12 cellular contexts compared by ENCODE assay signal in genomic region chr5:133142782-133143181, GRCh38.
DNase-seq lines count a peak whose midpoint lies in the region; ATAC-seq and TF ChIP-seq lines count a peak whose summit lies in the region.
"Had no signal": no experiment of that assay in that cellular context is flagged by ENCODE, and none has a peak within 500 bp of the region (broad histone marks: within the 10 kb centered on the region; RNA-seq: fewer than 3 reads in every experiment).

No MANE protein-coding gene starts in this region.

- H3K4me1 ChIP-seq in foreskin keratinocyte = no peaks in the 10 kb centered on the region
- H3K4me1 ChIP-seq: HAP-1 had no signal

- H3K27ac Mint-ChIP-seq in activated CD8-positive, alpha-beta memory T cell treated with anti-CD3 and anti-CD28 coated beads, Interleukin-2, amount 10 ng/mL, durations not matched to agents 7 days and 5 days = no peak overlapping the region
- no peak overlapping the region for H3K27ac Mint-ChIP-seq in stimulated activated naive B cell treated with anti-CD40 and anti-IgM and Interleukin-4, amounts not matched to agents 10 μg/mL and 1 μg/mL and 100 μg/mL, for 72 hours
- H3K27ac Mint-ChIP-seq: B cell; CD8-positive, alpha-beta T cell had no signal

- peaks cover 4% of the 10 kb centered on the region for H3K27me3 Mint-ChIP-seq in activated CD8-positive, alpha-beta memory T cell treated with anti-CD3 and anti-CD28 coated beads, Interleukin-2, amount 10 ng/mL, durations not matched to agents 7 days and 5 days
- H3K27me3 Mint-ChIP-seq in stimulated activated naive B cell treated with anti-CD40 and anti-IgM and Interleukin-4, amounts not matched to agents 10 μg/mL and 1 μg/mL and 100 μg/mL, for 72 hours = peaks cover 18 to 20% of the 10 kb centered on the region in 2 donors

- H3K27ac ChIP-seq in coronary artery (no peak overlapping the region), foreskin keratinocyte (no peak overlapping the region)
- H3K27ac ChIP-seq: BLaER1 treated with 17β-estradiol and CSF1 and Interleukin-3, amounts not matched to agents 10 nM and 100 nM; GM23248 had no signal

- H3K4me1 Mint-ChIP-seq in activated CD8-positive, alpha-beta memory T cell treated with anti-CD3 and anti-CD28 coated beads, Interleukin-2, amount 10 ng/mL, durations not matched to agents 7 days and 5 days = peaks cover 1% of the 10 kb centered on the region
- H3K4me1 Mint-ChIP-seq in stimulated activated naive B cell treated with anti-CD40 and anti-IgM and Interleukin-4, amounts not matched to agents 10 μg/mL and 1 μg/mL and 100 μg/mL, for 72 hours = peaks cover 14 to 15% of the 10 kb centered on the region in 2 donors
- H3K4me1 Mint-ChIP-seq: B cell had no signal

- TF ChIP-seq CTCF in coronary artery (IDR thresholded peaks at IDR 0.05) (no peak), foreskin keratinocyte (conservative IDR thresholded peaks at IDR 0.05) (no peak)

- no peak for ATAC-seq in activated CD8-positive, alpha-beta memory T cell treated with anti-CD3 and anti-CD28 coated beads, Interleukin-2, amount 10 ng/mL, durations not matched to agents 7 days and 5 days
- peak; percentile 34 for ATAC-seq in foreskin keratinocyte
- no peak for ATAC-seq in stimulated activated naive B cell treated with anti-CD40 and anti-IgM and Interleukin-4, amounts not matched to agents 10 μg/mL and 1 μg/mL and 100 μg/mL, for 72 hours (replicated peaks)
- ATAC-seq: CD8-positive, alpha-beta T cell had no signal

- no peak overlapping the region for H3K4me3 Mint-ChIP-seq in activated CD8-positive, alpha-beta memory T cell treated with anti-CD3 and anti-CD28 coated beads, Interleukin-2, amount 10 ng/mL, durations not matched to agents 7 days and 5 days
- no peak overlapping the region for H3K4me3 Mint-ChIP-seq in stimulated activated naive B cell treated with anti-CD40 and anti-IgM and Interleukin-4, amounts not matched to agents 10 μg/mL and 1 μg/mL and 100 μg/mL, for 72 hours
- H3K4me3 Mint-ChIP-seq: B cell; CD8-positive, alpha-beta T cell had no signal

- H3K9me3 Mint-ChIP-seq in activated CD8-positive, alpha-beta memory T cell treated with anti-CD3 and anti-CD28 coated beads, Interleukin-2, amount 10 ng/mL, durations not matched to agents 7 days and 5 days (ENCODE audit: low read depth) = no peaks in the 10 kb centered on the region
- H3K9me3 Mint-ChIP-seq in stimulated activated naive B cell treated with anti-CD40 and anti-IgM and Interleukin-4, amounts not matched to agents 10 μg/mL and 1 μg/mL and 100 μg/mL, for 72 hours = peaks cover 12 to 15% of the 10 kb centered on the region in 2 donors
- H3K9me3 Mint-ChIP-seq: CD8-positive, alpha-beta T cell had no signal

- H3K36me3 Mint-ChIP-seq in activated CD8-positive, alpha-beta memory T cell treated with anti-CD3 and anti-CD28 coated beads, Interleukin-2, amount 10 ng/mL, durations not matched to agents 7 days and 5 days = no peaks in the 10 kb centered on the region
- peaks cover 14 to 15% of the 10 kb centered on the region in 2 donors for H3K36me3 Mint-ChIP-seq in stimulated activated naive B cell treated with anti-CD40 and anti-IgM and Interleukin-4, amounts not matched to agents 10 μg/mL and 1 μg/mL and 100 μg/mL, for 72 hours
- H3K36me3 Mint-ChIP-seq: CD8-positive, alpha-beta T cell had no signal

- H3K4me3 ChIP-seq in coronary artery = no peak overlapping the region
- H3K4me3 ChIP-seq: BLaER1 treated with 17β-estradiol and CSF1 and Interleukin-3, amounts not matched to agents 10 nM and 100 nM; GM23248; HAP-1 had no signal

- DNase-seq in activated CD8-positive, alpha-beta memory T cell treated with anti-CD3 and anti-CD28 coated beads, Interleukin-2, amount 50 U/mL, for 48 hours = peak; percentile 4
- no peak for DNase-seq in activated CD8-positive, alpha-beta memory T cell treated with anti-CD3 and anti-CD28 coated beads, Interleukin-2, amount 10 ng/mL, durations not matched to agents 7 days and 5 days
- peak; percentile 59 for DNase-seq in coronary artery (ENCODE audit: low spot score)
- DNase-seq in foreskin keratinocyte = peak in 1 of 2 donors; percentile 26
- DNase-seq in stimulated activated naive B cell treated with anti-CD40 and anti-IgM and Interleukin-4, amounts not matched to agents 10 μg/mL and 1 μg/mL and 100 μg/mL, for 72 hours = no peak
- no peak for DNase-seq in cerebellum (ENCODE audit: low spot score)
- DNase-seq: Calu3; CD8-positive, alpha-beta T cell; GM23248 had no signal

- CTCF ChIA-PET in activated CD8-positive, alpha-beta memory T cell treated with anti-CD3 and anti-CD28 coated beads, Interleukin-2, amount 10 ng/mL, durations not matched to agents 7 days and 5 days (lab: Charles Lee) = no interaction called here

- H3K27me3 ChIP-seq in foreskin keratinocyte = no peaks in the 10 kb centered on the region
- H3K27me3 ChIP-seq: BLaER1 treated with 17β-estradiol and CSF1 and Interleukin-3, amounts not matched to agents 10 nM and 100 nM had no signal

Comparison
In these comparisons a context has a peak if more than half of its experiments do, and no peak if none do; other contexts are left out.
1. DNase-seq: peak in activated CD8-positive, alpha-beta memory T cell treated with anti-CD3 and anti-CD28 coated beads, Interleukin-2, amount 50 U/mL, for 48 hours (single experiment) and coronary artery (single experiment); none in activated CD8-positive, alpha-beta memory T cell treated with anti-CD3 and anti-CD28 coated beads, Interleukin-2, amount 10 ng/mL, durations not matched to agents 7 days and 5 days (single experiment), stimulated activated naive B cell treated with anti-CD40 and anti-IgM and Interleukin-4, amounts not matched to agents 10 μg/mL and 1 μg/mL and 100 μg/mL, for 72 hours (single experiment) and cerebellum (single experiment).